9 cellular contexts compared by ENCODE assay signal in genomic region chr9:19162026-19162366, GRCh38. TPM values are rescaled to one million over a fixed set of nuclear protein-coding genes. Genes with fewer than 3 reads are reported as not detected.
DNase-seq lines count a peak whose midpoint lies in the region; ATAC-seq, FAIRE-seq and TF ChIP-seq lines count a peak whose summit lies in the region.
"Had no signal": no experiment of that assay in that cellular context is flagged by ENCODE, and none has a peak within 500 bp of the region (broad histone marks: within the 10 kb centered on the region; RNA-seq: fewer than 3 reads in every experiment).

No MANE protein-coding gene starts in this region.

- H3K79me2 ChIP-seq in GM12878 (ENCODE audit: control insufficient read depth, insufficient read depth, low read length), result no peaks in the 10 kb centered on the region

- no peaks in the 10 kb centered on the region for H3K9me3 Mint-ChIP-seq in naive thymus-derived CD8-positive, alpha-beta T cell

- ATAC-seq in HG02852 (IDR thresholded peaks at IDR 0.05; ENCODE audit: unreplicated experiment) (peak; percentile 6), GM12878 (peak; percentile 16; the same call in 2 of the 3 replicates), HG03108 (IDR thresholded peaks at IDR 0.05; ENCODE audit: unreplicated experiment) (no peak), HG02973 (IDR thresholded peaks at IDR 0.05; ENCODE audit: unreplicated experiment) (no peak)
- no peak for ATAC-seq in naive thymus-derived CD8-positive, alpha-beta T cell

- no peaks in the 10 kb centered on the region for H3K36me3 Mint-ChIP-seq in naive thymus-derived CD8-positive, alpha-beta T cell

- BruUV-seq in GM12878 (replicated peaks; lab: Mats Ljungman, UMichigan), result no TSS peak

- peaks cover 6 to 23% (median 16%) of the 10 kb centered on the region in 4 donors for H3K4me1 Mint-ChIP-seq in naive thymus-derived CD8-positive, alpha-beta T cell

- H3K36me3 ChIP-seq in BLaER1 treated with 17β-estradiol and CSF1 and Interleukin-3, amounts not matched to agents 10 nM and 100 nM, result no peaks in the 10 kb centered on the region
- H3K36me3 ChIP-seq in GM12878 (ENCODE audit: control insufficient read depth in 2 of 2, insufficient read depth in 2 of 2, low read length in 1 of 2) (no peaks in the 10 kb centered on the region), thyroid gland (no peaks in the 10 kb centered on the region)

- peaks cover 27 to 81% (median 51%) of the 10 kb centered on the region in 10 experiments for H3K4me1 ChIP-seq in BLaER1 treated with 17β-estradiol and CSF1 and Interleukin-3, amounts not matched to agents 10 nM and 100 nM
- H3K4me1 ChIP-seq in GM12878 (ENCODE audit: control insufficient read depth, insufficient read depth, low read length), result peaks cover 5% of the 10 kb centered on the region; the same call in 1 of the 2 replicates
- H3K4me1 ChIP-seq in thyroid gland, result peaks cover 0 to 14% of the 10 kb centered on the region in 2 donors

- peak overlapping the region; percentile 19 to 94 (median 74) for H3K27ac Mint-ChIP-seq in naive thymus-derived CD8-positive, alpha-beta T cell

- CTCF ChIA-PET in GM12878 (lab: Yijun Ruan, JAX), result interaction anchor here (0.9 to 4.4 kb wide), 8 partner anchors 10 to 296 kb away, joined by 4 to 33 read pairs (median 6); no protein-coding TSS in a partner anchor

- no peak overlapping the region for H3K4me3 ChIP-seq in BLaER1 treated with 17β-estradiol and CSF1 and Interleukin-3, amounts not matched to agents 10 nM and 100 nM
- H3K4me3 ChIP-seq in GM12878 (no peak overlapping the region), thyroid gland (replicated peaks in 1 of 3) (no peak overlapping the region)

- H3K27me3 ChIP-seq in BLaER1 treated with 17β-estradiol and CSF1 and Interleukin-3, amounts not matched to agents 10 nM and 100 nM, result no peaks in the 10 kb centered on the region
- H3K27me3 ChIP-seq in GM12878 (replicated peaks in 1 of 2; ENCODE audit: control insufficient read depth in 2 of 2, insufficient read depth in 2 of 2, low read length in 1 of 2), result no peaks in the 10 kb centered on the region
- no peaks in the 10 kb centered on the region for H3K27me3 ChIP-seq in thyroid gland

- no peak for DNase-seq in GM12878 (ENCODE audit: low read depth, low spot score)
- no peak for DNase-seq in naive thymus-derived CD8-positive, alpha-beta T cell
- DNase-seq in thyroid gland, result no peak
- DNase-seq in medulla oblongata (ENCODE audit: extremely low spot score), result no peak
- DNase-seq: stimulated activated naive B cell treated with anti-CD40 and anti-IgM and Interleukin-4, amounts not matched to agents 10 μg/mL and 1 μg/mL and 100 μg/mL, for 72 hours had no signal

- H3K9me3 ChIP-seq in BLaER1 treated with 17β-estradiol and CSF1 and Interleukin-3, amounts not matched to agents 10 nM and 100 nM (replicated peaks in 1 of 11), result peaks cover 0 to 32% (median 22%) of the 10 kb centered on the region in 11 experiments; a peak in 19 of 22 replicates
- H3K9me3 ChIP-seq in GM12878 (replicated peaks; ENCODE audit: control insufficient read depth, insufficient read depth, low read length) (no peaks in the 10 kb centered on the region; the same call in 2 of the 3 replicates), thyroid gland (no peaks in the 10 kb centered on the region)

- peak; percentile 18 for FAIRE-seq in GM12878 (lab: Jason Lieb, UNC)

- H3K27ac ChIP-seq in BLaER1 treated with 17β-estradiol and CSF1 and Interleukin-3, amounts not matched to agents 10 nM and 100 nM, result peak overlapping the region; percentile 82 to 97 (median 91)
- H3K27ac ChIP-seq in GM12878 (ENCODE audit: control insufficient read depth, insufficient read depth) (peak overlapping the region; percentile 31), thyroid gland (peak overlapping the region in 1 of 3 donors; percentile 78)

- no peak for TF ChIP-seq RAD21 in GM12878 (IDR thresholded peaks at IDR 0.05; ENCODE audit: insufficient read depth, low read depth, low read length)

- POLR2A ChIA-PET in GM12878 (lab: Charles Lee), result interaction anchor here (0.7 to 3.5 kb wide), 14 partner anchors 8 to 1652 kb away, joined by 3 to 23 read pairs (median 4); no protein-coding TSS in a partner anchor
- POLR2A ChIA-PET in naive thymus-derived CD8-positive, alpha-beta T cell (lab: Charles Lee), result interaction anchor here (0.7 to 1.5 kb wide), 3 partner anchors 10 to 34 kb away, joined by 3 to 5 read pairs (median 4); no protein-coding TSS in a partner anchor

- peak overlapping the region in 7 of 10 donors; percentile 37 to 73 (median 50) for H3K4me3 Mint-ChIP-seq in naive thymus-derived CD8-positive, alpha-beta T cell
- H3K4me3 Mint-ChIP-seq: stimulated activated naive B cell treated with anti-CD40 and anti-IgM and Interleukin-4, amounts not matched to agents 10 μg/mL and 1 μg/mL and 100 μg/mL, for 72 hours had no signal

- H3K27me3 Mint-ChIP-seq in naive thymus-derived CD8-positive, alpha-beta T cell, result no peaks in the 10 kb centered on the region

- in situ Hi-C loops in GM12878 (cut with MboI), result loop anchor here (25.0 kb wide), 1 partner anchor 900 kb away; no protein-coding TSS in a partner anchor

- intact Hi-C loops in GM12878 (cut with micrococcal nuclease; ENCODE audit: unreplicated experiment) (no loop called here), thyroid gland (cut with DNase I) (no loop called here)

- no peaks in the 10 kb centered on the region for H4K20me1 ChIP-seq in BLaER1 treated with 17β-estradiol and CSF1 and Interleukin-3, amounts not matched to agents 10 nM and 100 nM
- no peaks in the 10 kb centered on the region for H4K20me1 ChIP-seq in GM12878 (ENCODE audit: control insufficient read depth, insufficient read depth)

- peak overlapping the region; percentile 70 to 81 (median 77); a peak in 21 of 22 replicates for H3K9ac ChIP-seq in BLaER1 treated with 17β-estradiol and CSF1 and Interleukin-3, amounts not matched to agents 10 nM and 100 nM
- H3K9ac ChIP-seq in GM12878 (ENCODE audit: control insufficient read depth, insufficient read depth, low read length), result no peak overlapping the region

- TF ChIP-seq CTCF in GM12878 (IDR thresholded peaks at IDR 0.05 in 2 of 3, conservative IDR thresholded peaks at IDR 0.05 in 1 of 3; ENCODE audit: control insufficient read depth in 2 of 3, extremely low read depth in 1 of 3, insufficient read depth in 1 of 3, low read depth in 3 of 3, low read length in 3 of 3) (no peak), thyroid gland (IDR thresholded peaks at IDR 0.05) (no peak)

- H2AFZ ChIP-seq in GM12878 (ENCODE audit: control insufficient read depth, low read depth, low read length), result peak overlapping the region; percentile 94

- 65% methylated on average over 2 of the region's 2 CpGs for WGBS in GM12878 (ENCODE audit: insufficient coverage, insufficient replicate concordance, low lambda C conversion rate, missing lambda C conversion rate)
- 68 to 78% methylated on average over 2 of the region's 2 CpGs for WGBS in thyroid gland, 2 donors

- peak overlapping the region; percentile 41 to 89 (median 78) for H3K4me2 ChIP-seq in BLaER1 treated with 17β-estradiol and CSF1 and Interleukin-3, amounts not matched to agents 10 nM and 100 nM
- H3K4me2 ChIP-seq in GM12878 (ENCODE audit: control insufficient read depth, insufficient read depth), result peak overlapping the region; percentile 44; the same call in 1 of the 2 replicates

- TF ChIP-seq EP300 in GM12878 (IDR thresholded peaks at IDR 0.05; ENCODE audit: borderline replicate concordance in 1 of 2, control insufficient read depth in 1 of 2, low read depth in 2 of 2, low read length in 2 of 2), result no peak

- RAD21 ChIA-PET in GM12878 (lab: Charles Lee; ENCODE audit: unreplicated experiment), result interaction anchor here (0.8 to 4.6 kb wide), 7 partner anchors 9 to 76 kb away, joined by 3 to 23 read pairs (median 4); no protein-coding TSS in a partner anchor

- TF ChIP-seq POLR2A in GM12878 (IDR thresholded peaks at IDR 0.05; ENCODE audit: low read depth, low read length), result no peak
- TF ChIP-seq POLR2A in thyroid gland (IDR thresholded peaks at IDR 0.05), result no peak

- SMC1A ChIA-PET in GM12878 (lab: Charles Lee; ENCODE audit: uncharacterized antibody, unreplicated experiment), result interaction anchor here (0.9 to 4.7 kb wide), 9 partner anchors 12 to 113 kb away, joined by 3 to 18 read pairs (median 6); partner anchors contain the start of gene RRAGA

RNA-seq across cellular contexts. Expression of gene PLIN2, which starts 34.7 kb away (rescaled TPM):
- 110 and 112 TPM in 2 replicates for total RNA-seq in GM12878 (2013; cell fraction: nucleolus; rRNA removed)
- 37.8 and 39.1 TPM in 2 replicates for total RNA-seq in GM12878 (2014; rRNA removed)
- total RNA-seq in GM12878 (2014; rRNA removed; fragmentation: Illumina TruSeq; extraction: Trizol), result 39.3 and 40.0 TPM in 2 replicates
- 33.4 and 34.8 TPM in 2 replicates for total RNA-seq in GM12878 (2021)
- 46.4 TPM for polyA plus RNA-seq in GM12878 (2011; ENCODE audit: low read depth)
- 103 and 112 TPM in 2 replicates for polyA plus RNA-seq in GM12878 (2011; rRNA removed)
- 125 and 147 TPM in 2 replicates for polyA plus RNA-seq in GM12878 (2011; cell fraction: cytosol; rRNA removed)
- 53.3 and 64.9 TPM in 2 replicates for polyA plus RNA-seq in GM12878 (2011; cell fraction: nucleus; rRNA removed)
- polyA plus RNA-seq in GM12878 (2012), result 49.1 and 54.8 TPM in 2 replicates
- 43.4 and 52.9 TPM in 2 replicates for polyA plus RNA-seq in GM12878 (2014; fragmentation: Illumina TruSeq; extraction: Trizol)
- polyA plus RNA-seq in GM12878 (2014; fragmentation: Nextera tagmentation; extraction: Ambion mirVana), result 10 to 100 TPM; 48.4 to 52.7 TPM
- polyA plus RNA-seq in GM12878 (2014; rRNA removed), result 31.2 and 34.8 TPM in 2 replicates
- 10 to 100 TPM; 45.5 to 46.8 TPM for polyA plus RNA-seq in GM12878 (2016; fragmentation: Nextera tagmentation; extraction: Ambion mirVana)
- polyA minus RNA-seq in GM12878 (2011; rRNA and poly(A)+ RNA removed), result 212 and 253 TPM in 2 replicates
- polyA minus RNA-seq in GM12878 (2011; cell fraction: cytosol; rRNA and poly(A)+ RNA removed), result 35.3 and 35.7 TPM in 2 replicates
- polyA minus RNA-seq in GM12878 (2011; cell fraction: nucleus; rRNA and poly(A)+ RNA removed), result 42.0 and 47.9 TPM in 2 replicates
- 10 to 100 TPM; 50.3 to 53.0 TPM for total RNA-seq in naive thymus-derived CD8-positive, alpha-beta T cell
- 100 to 1,000 TPM in 1 of 3 donors, 10 to 100 TPM in 2; 62.7 to 105 (median 65.7) TPM for polyA plus RNA-seq in naive thymus-derived CD8-positive, alpha-beta T cell
- total RNA-seq in thyroid gland, result 100 to 1,000 TPM in 1 of 4 donors, 10 to 100 TPM in 3; 25.1 to 148 (median 59.3) TPM

RNA-seq across cellular contexts. Expression of gene HAUS6, which starts 59.3 kb away (rescaled TPM):
- total RNA-seq in GM12878 (2013; cell fraction: nucleolus; rRNA removed), result 33.5 and 34.2 TPM in 2 replicates
- 17.1 and 22.3 TPM in 2 replicates for total RNA-seq in GM12878 (2014; rRNA removed)
- 26.4 and 26.8 TPM in 2 replicates for total RNA-seq in GM12878 (2014; rRNA removed; fragmentation: Illumina TruSeq; extraction: Trizol)
- total RNA-seq in GM12878 (2021), result 17.4 and 18.0 TPM in 2 replicates
- 3.9 TPM for polyA plus RNA-seq in GM12878 (2011; ENCODE audit: low read depth)
- polyA plus RNA-seq in GM12878 (2011; rRNA removed), result 17.5 and 29.3 TPM in 2 replicates
- polyA plus RNA-seq in GM12878 (2011; cell fraction: cytosol; rRNA removed), result 6.3 and 6.9 TPM in 2 replicates
- polyA plus RNA-seq in GM12878 (2011; cell fraction: nucleus; rRNA removed), result 11.7 and 12.4 TPM in 2 replicates
- polyA plus RNA-seq in GM12878 (2012), result 6.0 and 9.0 TPM in 2 replicates
- polyA plus RNA-seq in GM12878 (2014; fragmentation: Illumina TruSeq; extraction: Trizol), result 19.5 and 26.5 TPM in 2 replicates
- polyA plus RNA-seq in GM12878 (2014; fragmentation: Nextera tagmentation; extraction: Ambion mirVana), result 1 to 10 TPM; 7.1 to 8.4 TPM
- polyA plus RNA-seq in GM12878 (2014; rRNA removed), result 10.2 and 11.9 TPM in 2 replicates
- polyA plus RNA-seq in GM12878 (2016; fragmentation: Nextera tagmentation; extraction: Ambion mirVana), result 10 to 100 TPM; 13.0 to 14.9 TPM
- polyA minus RNA-seq in GM12878 (2011; rRNA and poly(A)+ RNA removed), result 14.2 and 18.7 TPM in 2 replicates
- 6.1 and 7.7 TPM in 2 replicates for polyA minus RNA-seq in GM12878 (2011; cell fraction: cytosol; rRNA and poly(A)+ RNA removed)
- 9.3 and 14.4 TPM in 2 replicates for polyA minus RNA-seq in GM12878 (2011; cell fraction: nucleus; rRNA and poly(A)+ RNA removed)
- total RNA-seq in naive thymus-derived CD8-positive, alpha-beta T cell, result 10 to 100 TPM; 22.1 TPM
- polyA plus RNA-seq in naive thymus-derived CD8-positive, alpha-beta T cell, result 1 to 10 TPM; 4.6 to 5.2 (median 4.7) TPM
- 1 to 10 TPM; 5.9 to 8.5 (median 7.9) TPM for total RNA-seq in thyroid gland

Comparison
In these comparisons a context has a peak if more than half of its experiments do, and no peak if none do; other contexts are left out.
1. ATAC-seq: peak in HG02852 (single experiment) and GM12878 (single experiment); none in naive thymus-derived CD8-positive, alpha-beta T cell (0 of 2), HG03108 (single experiment) and HG02973 (single experiment).